ENCODE assay signal across 8 cellular contexts in the genomic region with DNA sequence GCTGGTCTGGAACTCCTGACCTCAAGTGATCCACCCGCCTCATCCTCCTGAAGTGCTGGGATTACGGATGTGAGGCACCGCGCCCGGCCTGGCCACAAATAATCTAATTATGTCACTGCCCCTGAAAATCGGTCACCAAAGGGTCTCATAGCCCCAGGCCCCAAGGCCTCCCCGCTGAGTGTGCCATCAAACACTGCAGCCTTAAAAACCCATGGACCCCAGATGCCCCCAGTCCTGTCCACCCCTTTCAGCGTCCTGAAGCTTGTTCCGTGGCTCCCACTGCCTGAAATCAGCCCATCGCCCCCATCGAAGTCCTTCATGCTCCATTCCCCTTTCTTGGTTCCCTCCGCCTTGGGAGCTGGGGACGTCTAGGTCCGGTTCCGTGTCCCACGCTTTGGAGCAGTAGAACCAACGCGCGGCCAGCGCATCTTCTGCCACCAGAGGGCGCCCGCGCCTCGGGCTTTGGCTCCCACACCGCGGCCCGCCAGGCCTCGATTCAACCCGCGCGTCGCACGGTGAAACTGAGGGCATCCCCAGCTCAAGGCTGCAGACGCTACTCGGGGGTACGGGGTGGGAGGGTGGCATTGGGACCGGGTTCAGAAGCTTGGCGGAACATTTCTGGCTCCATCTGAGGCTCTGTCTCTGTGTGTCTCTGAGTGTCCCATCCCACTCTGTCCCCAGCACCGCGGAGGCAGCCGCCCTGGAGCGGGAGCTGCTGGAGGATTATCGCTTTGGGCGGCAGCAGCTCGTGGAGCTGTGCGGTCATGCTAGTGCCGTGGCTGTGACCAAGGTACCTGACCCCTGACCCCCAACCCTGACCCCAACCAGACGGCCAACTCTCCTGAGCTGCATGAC. TPM values are rescaled to one million over a fixed set of nuclear protein-coding genes. Genes with fewer than 3 reads are reported as not detected.
DNase-seq lines count a peak whose midpoint lies in the region; ATAC-seq lines count a peak whose summit lies in the region.

No MANE protein-coding gene starts in this region.

- H3K4me3 Mint-ChIP-seq in activated CD8-positive, alpha-beta T cell treated with anti-CD3 and anti-CD28 coated beads, Interleukin-2, amount 10 ng/mL, durations not matched to agents 7 days and 5 days = no peak overlapping the region

- H3K36me3 Mint-ChIP-seq in activated CD8-positive, alpha-beta T cell treated with anti-CD3 and anti-CD28 coated beads, Interleukin-2, amount 10 ng/mL, durations not matched to agents 7 days and 5 days (ENCODE audit: low read depth) = peaks cover 21% of the 10 kb centered on the region

- peaks cover 3% of the 10 kb centered on the region for H3K27me3 Mint-ChIP-seq in activated CD8-positive, alpha-beta T cell treated with anti-CD3 and anti-CD28 coated beads, Interleukin-2, amount 10 ng/mL, durations not matched to agents 7 days and 5 days (ENCODE audit: low read depth)

- ATAC-seq in GM21619 (IDR thresholded peaks at IDR 0.05; ENCODE audit: unreplicated experiment) (peak; percentile 52), GM21367 (IDR thresholded peaks at IDR 0.05; ENCODE audit: unreplicated experiment) (no peak)
- ATAC-seq in activated CD8-positive, alpha-beta T cell treated with anti-CD3 and anti-CD28 coated beads, Interleukin-2, amount 10 ng/mL, durations not matched to agents 7 days and 5 days = peak; percentile 87

- POLR2A ChIA-PET in activated CD8-positive, alpha-beta T cell treated with anti-CD3 and anti-CD28 coated beads, Interleukin-2, amount 10 ng/mL, durations not matched to agents 7 days and 5 days (lab: Charles Lee) = interaction anchor here (0.6 to 2.0 kb wide), 7 partner anchors 11 to 137 kb away, joined by 3 to 14 read pairs (median 4); partner anchors contain the start of genes ATP13A1, GMIP and ZNF101

- H3K4me1 Mint-ChIP-seq in activated CD8-positive, alpha-beta T cell treated with anti-CD3 and anti-CD28 coated beads, Interleukin-2, amount 10 ng/mL, durations not matched to agents 7 days and 5 days (ENCODE audit: low read depth) = peaks cover 10% of the 10 kb centered on the region

- H3K9me3 Mint-ChIP-seq in activated CD8-positive, alpha-beta T cell treated with anti-CD3 and anti-CD28 coated beads, Interleukin-2, amount 10 ng/mL, durations not matched to agents 7 days and 5 days (ENCODE audit: insufficient read depth) = no peaks in the 10 kb centered on the region

- H3K27ac Mint-ChIP-seq in activated CD8-positive, alpha-beta T cell treated with anti-CD3 and anti-CD28 coated beads, Interleukin-2, amount 10 ng/mL, durations not matched to agents 7 days and 5 days = no peak overlapping the region

- DNase-seq in AG20443 (ENCODE audit: low spot score) = peak; percentile 92
- peak; percentile 48 for DNase-seq in NCI-H460 (ENCODE audit: extremely low read depth, low read depth)
- peak; percentile 88 for DNase-seq in activated CD8-positive, alpha-beta T cell treated with anti-CD3 and anti-CD28 coated beads, Interleukin-2, amount 10 ng/mL, durations not matched to agents 7 days and 5 days
- DNase-seq in effector CD8-positive, alpha-beta T cell (lab: John Stamatoyannopoulos, UW) = peak; percentile 82
- DNase-seq in mesenteric fat pad (ENCODE audit: low spot score) = peak; percentile 96
- DNase-seq in stimulated activated CD8-positive, alpha-beta memory T cell treated with anti-CD3 and anti-CD28 coated beads, Interleukin-15, amount 100 ng/mL, for 4 hours (ENCODE audit: low read depth in 2 of 2) = peak; percentile 54 to 59

- CTCF ChIA-PET in activated CD8-positive, alpha-beta T cell treated with anti-CD3 and anti-CD28 coated beads, Interleukin-2, amount 10 ng/mL, durations not matched to agents 7 days and 5 days (lab: Charles Lee) = interaction anchor here (0.6 to 2.7 kb wide), 49 partner anchors 9 to 521 kb away, joined by 3 to 29 read pairs (median 5); partner anchors contain the start of genes ATP13A1, GMIP, LPAR2 and NDUFA13

RNA-seq across cellular contexts. Expression of gene YJEFN3, which starts 3.5 kb away (rescaled TPM):
- total RNA-seq in NCI-H460 (2014; rRNA removed; shearing (Covaris generic)) = 1.3 and 2.5 TPM in 2 replicates
- 5.0 and 8.0 TPM in 2 replicates for polyA plus RNA-seq in NCI-H460 (2014; cell fraction: nucleus; rRNA removed)
- 10 to 100 TPM; 10.0 to 10.6 TPM for total RNA-seq in activated CD8-positive, alpha-beta T cell treated with anti-CD3 and anti-CD28 coated beads, Interleukin-2, amount 10 ng/mL, durations not matched to agents 7 days and 5 days
- 3.1 TPM for total RNA-seq in mesenteric fat pad

RNA-seq across cellular contexts. Expression of gene CILP2, which starts 5.9 kb away (rescaled TPM):
- total RNA-seq in NCI-H460 (2014; rRNA removed; shearing (Covaris generic)) = 0.02 and 0.12 TPM in 2 replicates
- polyA plus RNA-seq in NCI-H460 (2014; cell fraction: nucleus; rRNA removed) = 0.07 TPM in 1 of 2 replicates, not detected in the other
- under 1 TPM; 0.16 to 0.24 TPM for total RNA-seq in activated CD8-positive, alpha-beta T cell treated with anti-CD3 and anti-CD28 coated beads, Interleukin-2, amount 10 ng/mL, durations not matched to agents 7 days and 5 days
- total RNA-seq in mesenteric fat pad = 2.2 TPM

RNA-seq across cellular contexts. Expression of gene NDUFA13, which starts 16.2 kb away (rescaled TPM):
- 134 and 136 TPM in 2 replicates for total RNA-seq in NCI-H460 (2014; rRNA removed; shearing (Covaris generic))
- polyA plus RNA-seq in NCI-H460 (2014; cell fraction: nucleus; rRNA removed) = 74.0 and 81.4 TPM in 2 replicates
- 100 to 1,000 TPM; 388 to 413 TPM for total RNA-seq in activated CD8-positive, alpha-beta T cell treated with anti-CD3 and anti-CD28 coated beads, Interleukin-2, amount 10 ng/mL, durations not matched to agents 7 days and 5 days
- 295 TPM for total RNA-seq in mesenteric fat pad

RNA-seq across cellular contexts. Expression of gene TSSK6, which starts 16.8 kb away (rescaled TPM):
- total RNA-seq in NCI-H460 (2014; rRNA removed; shearing (Covaris generic)) = 2.2 and 3.2 TPM in 2 replicates
- 2.4 and 6.9 TPM in 2 replicates for polyA plus RNA-seq in NCI-H460 (2014; cell fraction: nucleus; rRNA removed)
- 1 to 10 TPM; 3.4 to 3.9 TPM for total RNA-seq in activated CD8-positive, alpha-beta T cell treated with anti-CD3 and anti-CD28 coated beads, Interleukin-2, amount 10 ng/mL, durations not matched to agents 7 days and 5 days
- 0.74 TPM for total RNA-seq in mesenteric fat pad
